Comparison of ENCODE assay signal across 24 cellular contexts in the genomic region with DNA sequence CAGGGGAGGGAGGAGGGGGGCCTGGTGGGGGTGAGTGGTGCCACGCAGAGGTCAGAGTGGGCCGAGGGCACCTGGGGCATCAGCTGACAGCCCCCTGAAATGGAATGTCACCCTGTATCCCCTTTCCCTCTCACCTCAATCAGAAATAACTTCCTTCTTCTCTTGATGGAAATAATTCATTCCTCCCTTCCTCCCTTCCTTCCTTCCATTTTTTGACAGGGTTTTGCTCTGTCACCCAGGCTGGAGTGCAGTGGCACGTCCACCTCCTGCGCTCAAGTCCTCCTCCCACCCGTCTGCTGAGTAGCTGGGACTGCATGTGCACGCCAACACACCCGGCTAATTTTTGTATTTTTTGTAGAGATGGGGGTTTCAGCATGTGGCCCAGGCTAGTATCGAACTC. TPM values are rescaled to one million over a fixed set of nuclear protein-coding genes. Genes with fewer than 3 reads are reported as not detected.
DNase-seq lines count a peak whose midpoint lies in the region; ATAC-seq and TF ChIP-seq lines count a peak whose summit lies in the region.
"Had no signal": no experiment of that assay in that cellular context is flagged by ENCODE, and none has a peak within 500 bp of the region (broad histone marks: within the 10 kb centered on the region; RNA-seq: fewer than 3 reads in every experiment).

No MANE protein-coding gene starts in this region.

- DNase-seq in activated naive CD4-positive, alpha-beta T cell treated with anti-CD3 and anti-CD28 coated beads, Interleukin-2, amount 10 ng/mL, durations not matched to agents 7 days and 5 days, result no peak
- DNase-seq in activated naive CD4-positive, alpha-beta T cell (lab: John Stamatoyannopoulos, UW), result no peak
- DNase-seq in activated CD4-positive, alpha-beta memory T cell treated with anti-CD3 and anti-CD28 coated beads, Interleukin-2, amount 10 ng/mL, durations not matched to agents 7 days and 5 days, result no peak
- DNase-seq in effector memory CD8-positive, alpha-beta T cell, result no peak
- no peak for DNase-seq in stimulated activated naive B cell treated with anti-CD40 and anti-IgM and Interleukin-4, amounts not matched to agents 10 μg/mL and 1 μg/mL and 100 μg/mL, for 72 hours
- DNase-seq in AG08396 (ENCODE audit: low spot score) (no peak), colonic mucosa (no peak)
- DNase-seq: activated effector memory CD4-positive, alpha-beta T cell treated with Interleukin-2 at 50 U/mL for 16 hours; DMS79; effector CD8-positive, alpha-beta T cell; NCI-H1417; NCI-H2171; NCI-H526 treated with DMSO at 0.1 percent for 48 hours had no signal

- no peak overlapping the region for H3K9ac ChIP-seq in colonic mucosa (ENCODE audit: low read depth in 2 of 2, low read length in 2 of 2)

- no peaks in the 10 kb centered on the region for H3K27me3 ChIP-seq in colonic mucosa
- H3K27me3 ChIP-seq: ascending aorta, gastrocnemius medialis, ovary, right atrium auricular region had no signal

- peak overlapping the region; percentile 83 for H3K27ac Mint-ChIP-seq in activated naive CD4-positive, alpha-beta T cell treated with anti-CD3 and anti-CD28 coated beads, Interleukin-2, amount 10 ng/mL, durations not matched to agents 7 days and 5 days
- peak overlapping the region; percentile 62 for H3K27ac Mint-ChIP-seq in activated CD4-positive, alpha-beta memory T cell treated with anti-CD3 and anti-CD28 coated beads, Interleukin-2, amount 10 ng/mL, durations not matched to agents 7 days and 5 days
- H3K27ac Mint-ChIP-seq in effector memory CD8-positive, alpha-beta T cell, result peak overlapping the region; percentile 76 to 95
- H3K27ac Mint-ChIP-seq in stimulated activated naive B cell treated with anti-CD40 and anti-IgM and Interleukin-4, amounts not matched to agents 10 μg/mL and 1 μg/mL and 100 μg/mL, for 72 hours, result peak overlapping the region; percentile 92
- H3K27ac Mint-ChIP-seq: GM23338 had no signal

- no peaks in the 10 kb centered on the region for H3K27me3 Mint-ChIP-seq in activated naive CD4-positive, alpha-beta T cell treated with anti-CD3 and anti-CD28 coated beads, Interleukin-2, amount 10 ng/mL, durations not matched to agents 7 days and 5 days
- no peaks in the 10 kb centered on the region for H3K27me3 Mint-ChIP-seq in activated CD4-positive, alpha-beta memory T cell treated with anti-CD3 and anti-CD28 coated beads, Interleukin-2, amount 10 ng/mL, durations not matched to agents 7 days and 5 days
- no peaks in the 10 kb centered on the region for H3K27me3 Mint-ChIP-seq in effector memory CD8-positive, alpha-beta T cell
- no peaks in the 10 kb centered on the region for H3K27me3 Mint-ChIP-seq in stimulated activated naive B cell treated with anti-CD40 and anti-IgM and Interleukin-4, amounts not matched to agents 10 μg/mL and 1 μg/mL and 100 μg/mL, for 72 hours
- H3K27me3 Mint-ChIP-seq: IgD-negative memory B cell had no signal

- ATAC-seq in effector memory CD8-positive, alpha-beta T cell (replicated peaks), result no peak
- ATAC-seq in stimulated activated naive B cell treated with anti-CD40 and anti-IgM and Interleukin-4, amounts not matched to agents 10 μg/mL and 1 μg/mL and 100 μg/mL, for 72 hours (replicated peaks), result no peak
- ATAC-seq in HG02885 (IDR thresholded peaks at IDR 0.05; ENCODE audit: poor library complexity, unreplicated experiment), result no peak
- ATAC-seq: gastrocnemius medialis, GM23338 had no signal

- CTCF ChIA-PET in activated naive CD4-positive, alpha-beta T cell treated with anti-CD3 and anti-CD28 coated beads, Interleukin-2, amount 10 ng/mL, durations not matched to agents 7 days and 5 days (lab: Charles Lee), result no interaction called here
- CTCF ChIA-PET in activated CD4-positive, alpha-beta memory T cell treated with anti-CD3 and anti-CD28 coated beads, Interleukin-2, amount 10 ng/mL, durations not matched to agents 7 days and 5 days (lab: Charles Lee), result interaction anchor here (0.6 kb wide), 1 partner anchor 702 kb away, joined by 3 read pairs; no protein-coding TSS in a partner anchor

- POLR2A ChIA-PET in activated CD4-positive, alpha-beta memory T cell treated with anti-CD3 and anti-CD28 coated beads, Interleukin-2, amount 10 ng/mL, durations not matched to agents 7 days and 5 days (lab: Charles Lee), result no interaction called here

- H3K27ac ChIP-seq in colonic mucosa, result no peak overlapping the region
- H3K27ac ChIP-seq: ascending aorta, esophagus muscularis mucosa, gastrocnemius medialis, ovary, right atrium auricular region, thoracic aorta had no signal

- TF ChIP-seq CTCF in colonic mucosa (IDR thresholded peaks at IDR 0.05), result no peak

- H3K4me1 Mint-ChIP-seq in activated naive CD4-positive, alpha-beta T cell treated with anti-CD3 and anti-CD28 coated beads, Interleukin-2, amount 10 ng/mL, durations not matched to agents 7 days and 5 days, result peaks cover 3% of the 10 kb centered on the region
- H3K4me1 Mint-ChIP-seq in activated CD4-positive, alpha-beta memory T cell treated with anti-CD3 and anti-CD28 coated beads, Interleukin-2, amount 10 ng/mL, durations not matched to agents 7 days and 5 days, result peaks cover 2% of the 10 kb centered on the region
- peaks cover 0 to 3% of the 10 kb centered on the region in 2 donors for H3K4me1 Mint-ChIP-seq in effector memory CD8-positive, alpha-beta T cell (ENCODE audit: low read depth in 2 of 2)
- no peaks in the 10 kb centered on the region for H3K4me1 Mint-ChIP-seq in stimulated activated naive B cell treated with anti-CD40 and anti-IgM and Interleukin-4, amounts not matched to agents 10 μg/mL and 1 μg/mL and 100 μg/mL, for 72 hours
- H3K4me1 Mint-ChIP-seq: GM23338, IgD-negative memory B cell had no signal

- H3K4me3 ChIP-seq in colonic mucosa, result no peak overlapping the region
- H3K4me3 ChIP-seq: ascending aorta, esophagus muscularis mucosa, gastrocnemius medialis, GM12878, GM23338, ovary, right atrium auricular region, thoracic aorta had no signal

- peaks cover 34% of the 10 kb centered on the region for H3K36me3 Mint-ChIP-seq in activated naive CD4-positive, alpha-beta T cell treated with anti-CD3 and anti-CD28 coated beads, Interleukin-2, amount 10 ng/mL, durations not matched to agents 7 days and 5 days
- H3K36me3 Mint-ChIP-seq in activated CD4-positive, alpha-beta memory T cell treated with anti-CD3 and anti-CD28 coated beads, Interleukin-2, amount 10 ng/mL, durations not matched to agents 7 days and 5 days (ENCODE audit: low read depth), result peaks cover 25% of the 10 kb centered on the region
- H3K36me3 Mint-ChIP-seq in effector memory CD8-positive, alpha-beta T cell (ENCODE audit: insufficient read depth), result peaks cover 4% of the 10 kb centered on the region
- H3K36me3 Mint-ChIP-seq in stimulated activated naive B cell treated with anti-CD40 and anti-IgM and Interleukin-4, amounts not matched to agents 10 μg/mL and 1 μg/mL and 100 μg/mL, for 72 hours, result peaks cover 3 to 4% of the 10 kb centered on the region in 2 donors

- peaks cover 14% of the 10 kb centered on the region for H3K9me3 Mint-ChIP-seq in activated naive CD4-positive, alpha-beta T cell treated with anti-CD3 and anti-CD28 coated beads, Interleukin-2, amount 10 ng/mL, durations not matched to agents 7 days and 5 days
- H3K9me3 Mint-ChIP-seq in activated CD4-positive, alpha-beta memory T cell treated with anti-CD3 and anti-CD28 coated beads, Interleukin-2, amount 10 ng/mL, durations not matched to agents 7 days and 5 days, result peaks cover 15% of the 10 kb centered on the region
- no peaks in the 10 kb centered on the region for H3K9me3 Mint-ChIP-seq in effector memory CD8-positive, alpha-beta T cell
- H3K9me3 Mint-ChIP-seq in stimulated activated naive B cell treated with anti-CD40 and anti-IgM and Interleukin-4, amounts not matched to agents 10 μg/mL and 1 μg/mL and 100 μg/mL, for 72 hours, result peaks cover 2 to 3% of the 10 kb centered on the region in 2 donors

- no peaks in the 10 kb centered on the region for H3K36me3 ChIP-seq in colonic mucosa
- H3K36me3 ChIP-seq: ascending aorta, esophagus muscularis mucosa, gastrocnemius medialis, ovary, right atrium auricular region, thoracic aorta had no signal

- no peak overlapping the region for H3K4me3 Mint-ChIP-seq in activated naive CD4-positive, alpha-beta T cell treated with anti-CD3 and anti-CD28 coated beads, Interleukin-2, amount 10 ng/mL, durations not matched to agents 7 days and 5 days
- no peak overlapping the region for H3K4me3 Mint-ChIP-seq in activated CD4-positive, alpha-beta memory T cell treated with anti-CD3 and anti-CD28 coated beads, Interleukin-2, amount 10 ng/mL, durations not matched to agents 7 days and 5 days
- H3K4me3 Mint-ChIP-seq in effector memory CD8-positive, alpha-beta T cell, result no peak overlapping the region
- no peak overlapping the region for H3K4me3 Mint-ChIP-seq in stimulated activated naive B cell treated with anti-CD40 and anti-IgM and Interleukin-4, amounts not matched to agents 10 μg/mL and 1 μg/mL and 100 μg/mL, for 72 hours
- H3K4me3 Mint-ChIP-seq: GM23338 had no signal

- H3K9me3 ChIP-seq in colonic mucosa, result no peaks in the 10 kb centered on the region
- H3K9me3 ChIP-seq: ascending aorta, esophagus muscularis mucosa, gastrocnemius medialis, ovary, right atrium auricular region, thoracic aorta had no signal

- intact Hi-C loops in colonic mucosa (cut with DNase I), result no loop called here

- H3K4me1 ChIP-seq in colonic mucosa, result no peaks in the 10 kb centered on the region
- H3K4me1 ChIP-seq: ascending aorta, esophagus muscularis mucosa, gastrocnemius medialis, right atrium auricular region had no signal

RNA-seq across cellular contexts. Expression of a gene that starts 48.4 kb away (rescaled TPM):
- total RNA-seq in activated CD4-positive, alpha-beta memory T cell treated with anti-CD3 and anti-CD28 coated beads, Interleukin-2, amount 10 ng/mL, durations not matched to agents 7 days and 5 days, result 1 to 10 TPM; 3.7 to 3.8 TPM
- 1 to 10 TPM; 2.0 to 2.7 TPM for total RNA-seq in colonic mucosa
- total RNA-seq: MCF 10A had no signal

RNA-seq across cellular contexts. Expression of a gene that starts 53.5 kb away (rescaled TPM):
- 10 to 100 TPM; 13.7 to 14.8 TPM for total RNA-seq in activated CD4-positive, alpha-beta memory T cell treated with anti-CD3 and anti-CD28 coated beads, Interleukin-2, amount 10 ng/mL, durations not matched to agents 7 days and 5 days
- 1 to 10 TPM; 2.6 to 4.2 TPM for total RNA-seq in colonic mucosa
